Comparison of ENCODE assay signal across 1 cellular context in genomic region chr14:101774814-101775213, GRCh38.
TF ChIP-seq lines count a peak whose summit lies in the region.

No MANE protein-coding gene starts in this region.

TF ChIP-seq in HepG2, 621 proteins besides CTCF, POLR2A, EP300 and RAD21:
- TF ChIP-seq NFIB (CRISPR knock-in tag; IDR thresholded peaks at IDR 0.05; ENCODE audit: borderline replicate concordance) (no peak), BRF2 (CRISPR knock-in tag; IDR thresholded peaks at IDR 0.05) (no peak), ZBTB25 (CRISPR knock-in tag; IDR thresholded peaks at IDR 0.05) (no peak), BORCS8-MEF2B (CRISPR knock-in tag; IDR thresholded peaks at IDR 0.05) (no peak), GATA4 (IDR thresholded peaks at IDR 0.05; ENCODE audit: borderline replicate concordance, low read depth) (no peak), IRF9 (CRISPR knock-in tag; IDR thresholded peaks at IDR 0.05; ENCODE audit: borderline replicate concordance) (no peak), CSRNP2 (CRISPR knock-in tag; conservative IDR thresholded peaks at IDR 0.05; ENCODE audit: low read depth) (no peak), KAT8 (CRISPR knock-in tag; IDR thresholded peaks at IDR 0.05) (no peak), ZFP36 (IDR thresholded peaks at IDR 0.05; ENCODE audit: borderline replicate concordance, low read depth, low read length, partially characterized antibody) (no peak), ZFP62 (CRISPR knock-in tag; IDR thresholded peaks at IDR 0.05) (no peak), ZNF761 (CRISPR knock-in tag; conservative IDR thresholded peaks at IDR 0.05) (no peak), ZNF687 (CRISPR knock-in tag; IDR thresholded peaks at IDR 0.05) (no peak), SMAD3 (CRISPR knock-in tag; IDR thresholded peaks at IDR 0.05) (no peak), SRY (CRISPR knock-in tag; IDR thresholded peaks at IDR 0.05) (no peak), BATF2 (CRISPR knock-in tag; IDR thresholded peaks at IDR 0.05) (no peak), ZNF326 (CRISPR knock-in tag; IDR thresholded peaks at IDR 0.05; ENCODE audit: borderline replicate concordance) (no peak), BHLHE40 (IDR thresholded peaks at IDR 0.05; ENCODE audit: low read length) (no peak), ESRRA (CRISPR knock-in tag; IDR thresholded peaks at IDR 0.05; ENCODE audit: low read depth) (no peak)
